Comparison of ENCODE assay signal across 10 cellular contexts in genomic region chr7:138303230-138304070, GRCh38.
"Had no signal": no experiment of that assay in that cellular context is flagged by ENCODE, and none has a peak within 500 bp of the region (broad histone marks: within the 10 kb centered on the region; RNA-seq: fewer than 3 reads in every experiment).

No MANE protein-coding gene starts in this region.

- H3K36me3 ChIP-seq: pancreas, thyroid gland, WERI-Rb-1 had no signal

- H3K4me3 ChIP-seq: pancreas, thyroid gland had no signal

- H3K9me3 Mint-ChIP-seq: nephron progenitor cell had no signal

- H3K4me1 Mint-ChIP-seq: nephron progenitor cell had no signal

- DNase-seq: activated CD4-positive, alpha-beta T cell treated with anti-CD3 and anti-CD28 coated beads for 48 hours; activated CD8-positive, alpha-beta memory T cell treated with anti-CD3 and anti-CD28 coated beads, Interleukin-2, amount 50 U/mL, for 48 hours; activated CD8-positive, alpha-beta T cell treated with anti-CD3 and anti-CD28 coated beads, Interleukin-2, amount 10 ng/mL, durations not matched to agents 7 days and 5 days; mesenchymal stem cell; nephron progenitor cell; pancreas; retina; thyroid gland; WERI-Rb-1 had no signal

- H3K4me3 Mint-ChIP-seq: activated CD8-positive, alpha-beta T cell treated with anti-CD3 and anti-CD28 coated beads, Interleukin-2, amount 10 ng/mL, durations not matched to agents 7 days and 5 days; nephron progenitor cell had no signal

- H3K27me3 ChIP-seq: foreskin keratinocyte, pancreas, thyroid gland had no signal

- H3K9me3 ChIP-seq: pancreas, thyroid gland had no signal

- H3K27ac ChIP-seq: foreskin keratinocyte, pancreas, thyroid gland, WERI-Rb-1 had no signal

- ATAC-seq: activated CD8-positive, alpha-beta T cell treated with anti-CD3 and anti-CD28 coated beads, Interleukin-2, amount 10 ng/mL, durations not matched to agents 7 days and 5 days; foreskin keratinocyte had no signal

- H3K4me1 ChIP-seq: foreskin keratinocyte, pancreas, thyroid gland had no signal

- H3K27ac Mint-ChIP-seq: activated CD8-positive, alpha-beta T cell treated with anti-CD3 and anti-CD28 coated beads, Interleukin-2, amount 10 ng/mL, durations not matched to agents 7 days and 5 days; nephron progenitor cell had no signal
